Comparison of ENCODE assay signal across 8 cellular contexts in genomic region chr9:109012009-109012875, GRCh38. TPM values are rescaled to one million over a fixed set of nuclear protein-coding genes. Genes with fewer than 3 reads are reported as not detected.
DNase-seq lines count a peak whose midpoint lies in the region; ATAC-seq and TF ChIP-seq lines count a peak whose summit lies in the region.

No MANE protein-coding gene starts in this region.

- peak overlapping the region; percentile 88 for H2AFZ ChIP-seq in SK-N-SH (ENCODE audit: low read depth)

- H3K36me3 ChIP-seq in CD8-positive, alpha-beta memory T cell (ENCODE audit: insufficient read depth, low read length): no peaks in the 10 kb centered on the region
- H3K36me3 ChIP-seq in HUES48 (ENCODE audit: control insufficient read depth, insufficient read depth, low read length) (no peaks in the 10 kb centered on the region), SK-N-SH (replicated peaks in 1 of 2; ENCODE audit: control insufficient read depth in 1 of 2, insufficient read depth in 2 of 2, low read length in 1 of 2) (peaks cover 4 to 11% of the 10 kb centered on the region in 2 experiments)

- H3K27ac Mint-ChIP-seq in CD8-positive, alpha-beta memory T cell: peak overlapping the region; percentile 74 to 98 (median 88)
- H3K27ac Mint-ChIP-seq in progenitor cell of endocrine pancreas: peak overlapping the region; percentile 97

- peaks cover 17 to 32% (median 26%) of the 10 kb centered on the region in 3 donors for H3K4me1 Mint-ChIP-seq in CD8-positive, alpha-beta memory T cell
- peaks cover 24% of the 10 kb centered on the region for H3K4me1 Mint-ChIP-seq in progenitor cell of endocrine pancreas (ENCODE audit: low read depth)

- peak overlapping the region; percentile 81; the same call in 1 of the 2 replicates for H3K9ac ChIP-seq in HUES48 (ENCODE audit: low read depth, low read length)
- H3K9ac ChIP-seq in SK-N-SH: peak overlapping the region; percentile 91

- WGBS in SK-N-SH (ENCODE audit: low lambda C conversion rate): 4% methylated on average over 28 of the region's 29 CpGs

- H3K4me3 Mint-ChIP-seq in CD8-positive, alpha-beta memory T cell: peak overlapping the region; percentile 90 to 99 (median 94)
- H3K4me3 Mint-ChIP-seq in progenitor cell of endocrine pancreas (ENCODE audit: low read depth): peak overlapping the region; percentile 96

- H3K9me3 Mint-ChIP-seq in CD8-positive, alpha-beta memory T cell: no peaks in the 10 kb centered on the region
- no peaks in the 10 kb centered on the region for H3K9me3 Mint-ChIP-seq in progenitor cell of endocrine pancreas (ENCODE audit: low read depth)

- peaks cover 42% of the 10 kb centered on the region for H3F3A ChIP-seq in SK-N-SH (replicated peaks; ENCODE audit: insufficient read depth)

- H3K4me3 ChIP-seq in CD8-positive, alpha-beta memory T cell (ENCODE audit: low read length): peak overlapping the region; percentile 62
- H3K4me3 ChIP-seq in HUES48 (ENCODE audit: low read depth, low read length) (peak overlapping the region; percentile 70), SK-N-SH (ENCODE audit: low read depth in 2 of 2, low read length in 1 of 2) (peak overlapping the region; percentile 82 to 91)

- no peaks in the 10 kb centered on the region for H3K9me2 ChIP-seq in SK-N-SH

- peaks cover 0 to 4% (median 1%) of the 10 kb centered on the region in 3 donors for H3K36me3 Mint-ChIP-seq in CD8-positive, alpha-beta memory T cell
- peaks cover 4% of the 10 kb centered on the region for H3K36me3 Mint-ChIP-seq in progenitor cell of endocrine pancreas (ENCODE audit: insufficient read depth)

- H3K27me3 Mint-ChIP-seq in CD8-positive, alpha-beta memory T cell: peaks cover under 1 to 5% of the 10 kb centered on the region in 2 donors
- no peaks in the 10 kb centered on the region for H3K27me3 Mint-ChIP-seq in progenitor cell of endocrine pancreas

- ATAC-seq in GM21390 (IDR thresholded peaks at IDR 0.05; ENCODE audit: unreplicated experiment) (peak; percentile 34), left ventricle myocardium superior (peak; percentile 50)

- H3K27me3 ChIP-seq in CD8-positive, alpha-beta memory T cell (ENCODE audit: insufficient read depth, low read length, poor library complexity, severe bottlenecking): no peaks in the 10 kb centered on the region
- H3K27me3 ChIP-seq in HUES48 (ENCODE audit: control insufficient read depth, insufficient read depth, low read length) (peaks cover 15% of the 10 kb centered on the region), SK-N-SH (ENCODE audit: insufficient read depth) (no peaks in the 10 kb centered on the region)

- DNase-seq in CD8-positive, alpha-beta memory T cell: peak; percentile 10 to 60 (median 20)
- DNase-seq in SK-N-SH (peak; percentile 64), left ventricle myocardium superior (peak; percentile 64), progenitor cell of endocrine pancreas (ENCODE audit: low spot score, unreplicated experiment) (no peak), NCI-H2029 treated with DMSO at 0.1 percent for 48 hours (lab: John Stamatoyannopoulos, UW) (no peak)

- peaks cover 22% of the 10 kb centered on the region for H3K4me1 ChIP-seq in CD8-positive, alpha-beta memory T cell (ENCODE audit: insufficient read depth, low read length)
- peaks cover 16% of the 10 kb centered on the region for H3K4me1 ChIP-seq in HUES48 (ENCODE audit: control insufficient read depth, insufficient read depth, low read length)
- H3K4me1 ChIP-seq in SK-N-SH (ENCODE audit: control insufficient read depth in 1 of 2, insufficient read depth in 2 of 2, low read depth in 1 of 2, low read length in 1 of 2): peaks cover 13 to 22% of the 10 kb centered on the region in 2 experiments

- no peaks in the 10 kb centered on the region for H3K9me3 ChIP-seq in CD8-positive, alpha-beta memory T cell (ENCODE audit: low read length)
- H3K9me3 ChIP-seq in HUES48 (ENCODE audit: control insufficient read depth, insufficient read depth, low read length): no peaks in the 10 kb centered on the region
- no peaks in the 10 kb centered on the region for H3K9me3 ChIP-seq in SK-N-SH

- intact Hi-C loops in left ventricle myocardium superior (cut with micrococcal nuclease): no loop called here

- TF ChIP-seq RAD21 in SK-N-SH (IDR thresholded peaks at IDR 0.05; ENCODE audit: low read length): no peak

- peaks cover 8% of the 10 kb centered on the region; the same call in 1 of the 2 replicates for H4K20me1 ChIP-seq in SK-N-SH (ENCODE audit: insufficient read depth)

- H3K27ac ChIP-seq in CD8-positive, alpha-beta memory T cell (ENCODE audit: low read depth, low read length): peak overlapping the region; percentile 64
- H3K27ac ChIP-seq in HUES48 (ENCODE audit: low read depth, low read length) (peak overlapping the region; percentile 88), SK-N-SH (ENCODE audit: low read depth in 2 of 2, low read length in 1 of 2) (peak overlapping the region; percentile 76 to 91), angular gyrus (ENCODE audit: low read depth, low read length) (peak overlapping the region; percentile 63)

- no peak for TF ChIP-seq CTCF in SK-N-SH (IDR thresholded peaks at IDR 0.05)
- no peak for TF ChIP-seq CTCF in progenitor cell of endocrine pancreas (IDR thresholded peaks at IDR 0.05; ENCODE audit: unreplicated experiment)

- POLR2A ChIA-PET in CD8-positive, alpha-beta memory T cell (lab: Charles Lee): no interaction called here
- POLR2A ChIA-PET in SK-N-SH (lab: Yijun Ruan, JAX): no interaction called here

- peak in 1 of 2 experiments; percentile 62; a peak in 1 of 4 replicates for TF ChIP-seq EP300 in SK-N-SH (IDR thresholded peaks at IDR 0.05; ENCODE audit: borderline replicate concordance in 1 of 2, low read depth in 1 of 2, low read length in 1 of 2)

- CTCF ChIA-PET in CD8-positive, alpha-beta memory T cell (lab: Charles Lee): no interaction called here
- CTCF ChIA-PET in SK-N-SH (lab: Yijun Ruan, JAX): no interaction called here

- H3K4me2 ChIP-seq in SK-N-SH: peak overlapping the region; percentile 97

- H3K79me2 ChIP-seq in SK-N-SH (ENCODE audit: insufficient read depth): peaks cover 48% of the 10 kb centered on the region

TF ChIP-seq in SK-N-SH, 30 proteins besides CTCF, POLR2A, EP300 and RAD21 (continues in another document):
- TF ChIP-seq TCF12 (IDR thresholded peaks at IDR 0.05) (peak; percentile 72), GATA2 (CRISPR knock-in tag; IDR thresholded peaks at IDR 0.05) (no peak), JUND (IDR thresholded peaks at IDR 0.05) (peak; percentile 90), FOXM1 (IDR thresholded peaks at IDR 0.05; ENCODE audit: low read depth) (no peak), SIN3A (IDR thresholded peaks at IDR 0.05; ENCODE audit: borderline replicate concordance, low read depth, low read length) (0 out of 2 replicates have a peak, but pooled peaks have one; percentile 54), MAX (IDR thresholded peaks at IDR 0.05; ENCODE audit: low read depth) (peak; percentile 78), ELF1 (IDR thresholded peaks at IDR 0.05) (no peak), TAF1 (IDR thresholded peaks at IDR 0.05; ENCODE audit: borderline replicate concordance, low read depth, low read length) (peak; percentile 48; the same call in 1 of the 2 replicates), YY1 (IDR thresholded peaks at IDR 0.05; ENCODE audit: low read depth) (no peak), GABPA (IDR thresholded peaks at IDR 0.05; ENCODE audit: low read depth) (no peak), CHD2 (IDR thresholded peaks at IDR 0.05; ENCODE audit: low read length, partially characterized antibody) (no peak), TEAD4 (IDR thresholded peaks at IDR 0.05; ENCODE audit: borderline replicate concordance, insufficient read depth) (peak; percentile 55; the same call in 1 of the 2 replicates), FOSL2 (IDR thresholded peaks at IDR 0.05; ENCODE audit: borderline replicate concordance, low read depth) (peak; percentile 95), NRF1 (IDR thresholded peaks at IDR 0.05; ENCODE audit: low read depth, low read length) (no peak), POLR2AphosphoS5 (IDR thresholded peaks at IDR 0.05; ENCODE audit: low read depth, low read length) (peak; percentile 46), FOXJ3 (CRISPR knock-in tag; IDR thresholded peaks at IDR 0.05) (no peak), USF1 (IDR thresholded peaks at IDR 0.05; ENCODE audit: borderline replicate concordance, low read depth) (no peak)

RNA-seq across cellular contexts. Expression of gene CTNNAL1, which starts 1.1 kb away (rescaled TPM):
- total RNA-seq in CD8-positive, alpha-beta memory T cell: 10 to 100 TPM; 19.1 to 22.0 TPM
- polyA plus RNA-seq in CD8-positive, alpha-beta memory T cell: 1.4 TPM
- polyA plus RNA-seq in SK-N-SH (2012; rRNA removed): 32.8 and 45.0 TPM in 2 replicates
- 61.3 and 78.0 TPM in 2 replicates for polyA plus RNA-seq in SK-N-SH (2012; cell fraction: cytosol; rRNA removed)
- polyA plus RNA-seq in SK-N-SH (2012; cell fraction: nucleus; rRNA removed): 18.5 and 32.1 TPM in 2 replicates
- total RNA-seq in left ventricle myocardium superior: 77.9 TPM
- 42.8 and 47.8 TPM in 2 replicates for total RNA-seq in progenitor cell of endocrine pancreas

Comparison
In these comparisons a context has a peak if more than half of its experiments do, and no peak if none do; other contexts are left out.
1. DNase-seq: peak in CD8-positive, alpha-beta memory T cell (5 of 5), SK-N-SH (single experiment) and left ventricle myocardium superior (single experiment); none in progenitor cell of endocrine pancreas (single experiment) and NCI-H2029 treated with DMSO at 0.1 percent for 48 hours (single experiment).
2. Peak in every context shown above with its lines, with median percentiles within 50 percentile points of each other: H3K27ac ChIP-seq and H3K4me3 ChIP-seq.